In genomic region chr17:67143318-67143717, GRCh38 we compare ENCODE assay signal across 34 cellular contexts.
"Had no signal": no experiment of that assay in that cellular context is flagged by ENCODE, and none has a peak within 500 bp of the region (broad histone marks: within the 10 kb centered on the region; RNA-seq: fewer than 3 reads in every experiment).

No MANE protein-coding gene starts in this region.

- DNase-seq: Karpas-422, Kasumi-1, MG63, MM.1S, MV-4-11, NCI-H1048, NCI-H1092, NCI-H1092 treated with DMSO at 0.1 percent for 48 hours, NCI-H1105, NCI-H1105 treated with DMSO at 0.1 percent for 48 hours, NCI-H1417, NCI-H1417 treated with DMSO at 0.1 percent for 48 hours, NCI-H1436, NCI-H1436 treated with DMSO at 0.1 percent for 48 hours, NCI-H146, NCI-H1694, NCI-H1694 treated with DMSO at 0.1 percent for 48 hours, NCI-H187, NCI-H187 treated with DMSO at 0.1 percent for 48 hours, NCI-H1930, NCI-H2029, NCI-H2029 treated with DMSO at 0.1 percent for 48 hours, NCI-H2081, NCI-H2081 treated with DMSO at 0.1 percent for 48 hours, NCI-H2107, NCI-H2171, NCI-H2171 treated with DMSO at 0.1 percent for 48 hours, NCI-H2227 treated with DMSO at 0.1 percent for 48 hours, NCI-H226, NCI-H345, NCI-H446, NCI-H446 treated with DMSO at 0.1 percent for 48 hours, NCI-H510A had no signal

- H3K27ac ChIP-seq: KMS-11 had no signal

- H3K4me2 ChIP-seq: KMS-11 had no signal

- H3K4me3 ChIP-seq: MG63 had no signal

- H3K9ac ChIP-seq: KMS-11 had no signal

- H3K27me3 ChIP-seq: MG63 had no signal
